In genomic region chr16:24516900-24517669, GRCh38 we compare ENCODE assay signal across 8 cellular contexts.
DNase-seq lines count a peak whose midpoint lies in the region; ATAC-seq and TF ChIP-seq lines count a peak whose summit lies in the region.

No MANE protein-coding gene starts in this region.

- H3K27ac ChIP-seq in C4-2B = no peak overlapping the region
- H3K27ac ChIP-seq in HL-60 (replicated peaks) = no peak overlapping the region

- no peaks in the 10 kb centered on the region for H3K27me3 ChIP-seq in HL-60 (ENCODE audit: insufficient read depth, poor library complexity, severe bottlenecking)

- DNase-seq in HL-60 (ENCODE audit: low read depth in 1 of 2, low spot score in 1 of 2) (peak; percentile 52 to 71), NOMO-1 (lab: John Stamatoyannopoulos, UW; ENCODE audit: unreplicated experiment in 2 of 2) (peak; percentile 34 to 63), medulla oblongata (ENCODE audit: extremely low spot score) (peak; percentile 92)
- DNase-seq in activated CD8-positive, alpha-beta memory T cell treated with anti-CD3 and anti-CD28 coated beads for 1 hour (ENCODE audit: extremely low read depth in 1 of 2, low read depth in 1 of 2) = peak; percentile 42 to 50
- peak; percentile 50 for DNase-seq in effector CD8-positive, alpha-beta T cell (lab: John Stamatoyannopoulos, UW)
- DNase-seq in stimulated activated CD8-positive, alpha-beta memory T cell treated with anti-CD3 and anti-CD28 coated beads, Interleukin-12 subunit alpha, Interleukin-12 subunit beta, amount 100 ng/mL, for 24 hours (ENCODE audit: extremely low read depth) = peak; percentile 39

- H3K4me3 ChIP-seq in HL-60 (replicated peaks; ENCODE audit: insufficient read depth, low read length) = no peak overlapping the region

- ATAC-seq in GM21786 (IDR thresholded peaks at IDR 0.05; ENCODE audit: unreplicated experiment) = no peak

- TF ChIP-seq CTCF in C4-2B (conservative IDR thresholded peaks at IDR 0.05) (peak; percentile 96), HL-60 (IDR thresholded peaks at IDR 0.05; ENCODE audit: insufficient read depth, low read length) (peak; percentile 88)

Comparison
In these comparisons a context has a peak if more than half of its experiments do, and no peak if none do; other contexts are left out.
1. DNase-seq: peak in every context shown above with its lines; median percentile 92 in medulla oblongata; 62 in HL-60; 50 in effector CD8-positive, alpha-beta T cell; 48 in NOMO-1; 46 in activated CD8-positive, alpha-beta memory T cell treated with anti-CD3 and anti-CD28 coated beads for 1 hour; 39 in stimulated activated CD8-positive, alpha-beta memory T cell treated with anti-CD3 and anti-CD28 coated beads, Interleukin-12 subunit alpha, Interleukin-12 subunit beta, amount 100 ng/mL, for 24 hours.